ENCODE assay signal across 23 cellular contexts in the genomic region with DNA sequence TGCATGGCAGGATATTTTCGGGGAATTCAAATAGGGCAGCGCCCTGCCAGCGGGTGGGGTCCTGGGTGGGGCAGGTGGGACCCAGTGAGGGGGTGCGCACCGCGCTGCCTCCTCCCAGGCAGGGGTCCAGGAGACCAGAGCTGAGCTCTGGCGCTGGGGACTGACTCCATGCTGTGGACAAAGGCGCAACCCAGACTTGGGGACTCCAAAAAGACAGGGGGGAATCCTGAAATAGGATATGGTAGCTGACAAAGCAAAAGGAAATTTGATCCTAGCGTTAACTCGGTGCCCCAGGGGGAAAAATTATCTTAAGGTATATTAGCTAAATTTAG.
"Had no signal": no experiment of that assay in that cellular context is flagged by ENCODE, and none has a peak within 500 bp of the region (broad histone marks: within the 10 kb centered on the region; RNA-seq: fewer than 3 reads in every experiment).

No MANE protein-coding gene starts in this region.

- H3K4me1 ChIP-seq: breast epithelium, transverse colon had no signal

- DNase-seq: activated CD4-positive, alpha-beta memory T cell treated with anti-CD3 and anti-CD28 coated beads, Interleukin-2, amount 10 ng/mL, durations not matched to agents 7 days and 5 days; activated CD4-positive, alpha-beta T cell treated with anti-CD3 and anti-CD28 coated beads, Interleukin-2, amount 10 ng/mL, durations not matched to agents 24 days and 14 days; activated effector memory CD4-positive, alpha-beta T cell treated with Interleukin-2 at 50 U/mL for 16 hours; activated naive CD4-positive, alpha-beta T cell treated with anti-CD3 and anti-CD28 coated beads for 36 hours; activated naive CD8-positive, alpha-beta T cell treated with anti-CD3 and anti-CD28 coated beads, Interleukin-2, amount 10 ng/mL, durations not matched to agents 7 days and 5 days; activated T-cell treated with anti-CD3 and anti-CD28 coated beads, Interleukin-2, amount 50 U/mL, for 72 hours; amniotic stem cell; erythroblast; foreskin fibroblast; heart right ventricle; left ventricle myocardium superior; mammary epithelial cell; nephron progenitor cell; occipital lobe; sigmoid colon; stimulated activated CD4-positive, alpha-beta T cell treated with anti-CD3 and anti-CD28 coated beads, Interleukin-15, amount 100 ng/mL, for 24 hours; stomach; transverse colon; uterus had no signal

- H3K4me3 ChIP-seq: breast epithelium, coronary artery, heart right ventricle, sigmoid colon, stomach, transverse colon, uterus had no signal

- H3K27ac ChIP-seq: breast epithelium, coronary artery, heart right ventricle, sigmoid colon, stomach, transverse colon, uterus had no signal

- H3K36me3 ChIP-seq: breast epithelium, heart right ventricle, sigmoid colon, stomach, transverse colon, uterus had no signal

- H3K9me3 ChIP-seq: breast epithelium, sigmoid colon, transverse colon, uterus had no signal

- ATAC-seq: activated CD4-positive, CD25-positive, alpha-beta regulatory T cell treated with anti-CD3 and anti-CD28 coated beads, Interleukin-2, amount 50 U/mL, for 24 hours; activated T-cell treated with anti-CD3 and anti-CD28 coated beads, Interleukin-2, amount 50 U/mL, for 72 hours; heart right ventricle; left ventricle myocardium superior; stimulated activated memory B cell treated with anti-CD40 and anti-IgM and Interleukin-4, amounts not matched to agents 10 μg/mL and 1 μg/mL and 100 μg/mL, for 72 hours had no signal
